ENCODE assay signal across 2 cellular contexts in genomic region chr7:149759111-149759510, GRCh38.
TF ChIP-seq lines count a peak whose summit lies in the region.

No MANE protein-coding gene starts in this region.

TF ChIP-seq in GM23338, 12 proteins besides CTCF, POLR2A, EP300 and RAD21 (continued from another document):
- TF ChIP-seq REST (IDR thresholded peaks at IDR 0.05; ENCODE audit: unreplicated experiment) (no peak), ZNF331 (CRISPR knock-in tag; IDR thresholded peaks at IDR 0.05; ENCODE audit: low read depth) (no peak), ZNF462 (CRISPR knock-in tag; IDR thresholded peaks at IDR 0.05) (no peak), JUNB (IDR thresholded peaks at IDR 0.05; ENCODE audit: unreplicated experiment) (no peak)

TF ChIP-seq in K562, 482 proteins besides CTCF, POLR2A, EP300 and RAD21 (continued from another document):
- peak; percentile 23; the same call in 1 of the 2 replicates for TF ChIP-seq HMBOX1 (IDR thresholded peaks at IDR 0.05)
